ENCODE assay signal across 12 cellular contexts in genomic region chr10:28327494-28327886, GRCh38. TPM values are rescaled to one million over a fixed set of nuclear protein-coding genes. Genes with fewer than 3 reads are reported as not detected.
DNase-seq lines count a peak whose midpoint lies in the region; ATAC-seq and TF ChIP-seq lines count a peak whose summit lies in the region.
"Had no signal": no experiment of that assay in that cellular context is flagged by ENCODE, and none has a peak within 500 bp of the region (broad histone marks: within the 10 kb centered on the region; RNA-seq: fewer than 3 reads in every experiment).

No MANE protein-coding gene starts in this region.

- no peaks in the 10 kb centered on the region for H3K36me3 Mint-ChIP-seq in activated T-cell treated with anti-CD3 and anti-CD28 coated beads, Interleukin-2, amount 50 U/mL, for 72 hours (ENCODE audit: insufficient read depth in 2 of 2)
- no peaks in the 10 kb centered on the region for H3K36me3 Mint-ChIP-seq in mesothelial cell of epicardium
- no peaks in the 10 kb centered on the region for H3K36me3 Mint-ChIP-seq in activated CD4-positive, alpha-beta memory T cell treated with anti-CD3 and anti-CD28 coated beads, Interleukin-2, amount 10 ng/mL, durations not matched to agents 7 days and 5 days (ENCODE audit: low read depth)

- H3K4me1 Mint-ChIP-seq in activated T-cell treated with anti-CD3 and anti-CD28 coated beads, Interleukin-2, amount 50 U/mL, for 72 hours (ENCODE audit: low read depth) = peaks cover 69% of the 10 kb centered on the region
- H3K4me1 Mint-ChIP-seq in mesothelial cell of epicardium = peaks cover 24% of the 10 kb centered on the region
- H3K4me1 Mint-ChIP-seq in activated CD4-positive, alpha-beta memory T cell treated with anti-CD3 and anti-CD28 coated beads, Interleukin-2, amount 10 ng/mL, durations not matched to agents 7 days and 5 days = peaks cover 22% of the 10 kb centered on the region

- no peaks in the 10 kb centered on the region for H3K9me3 Mint-ChIP-seq in activated T-cell treated with anti-CD3 and anti-CD28 coated beads, Interleukin-2, amount 50 U/mL, for 72 hours
- H3K9me3 Mint-ChIP-seq in mesothelial cell of epicardium = no peaks in the 10 kb centered on the region
- no peaks in the 10 kb centered on the region for H3K9me3 Mint-ChIP-seq in activated CD4-positive, alpha-beta memory T cell treated with anti-CD3 and anti-CD28 coated beads, Interleukin-2, amount 10 ng/mL, durations not matched to agents 7 days and 5 days
- H3K9me3 Mint-ChIP-seq: T-helper 1 cell treated with Interleukin-12 subunit alpha and Interleukin-12 subunit beta and Interleukin-4 antibody, amounts not matched to agents 30 μg/mL and 1 μg/mL, for 36 hours had no signal

- intact Hi-C loops in transverse colon (cut with DNase I; ENCODE audit: low total_unique reads) (no loop called here), dorsolateral prefrontal cortex (cut with DNase I) (no loop called here)

- WGBS in transverse colon (ENCODE audit: low coverage in 1 of 2), 2 donors = 41 to 54% methylated on average over 3 of the region's 3 CpGs

- CTCF ChIA-PET in activated CD4-positive, alpha-beta memory T cell treated with anti-CD3 and anti-CD28 coated beads, Interleukin-2, amount 10 ng/mL, durations not matched to agents 7 days and 5 days (lab: Charles Lee) = interaction anchor here (0.6 to 7.6 kb wide), 5 partner anchors 15 to 139 kb away, joined by 3 to 35 read pairs (median 5); partner anchors contain the start of gene MPP7

- H3K27ac ChIP-seq in transverse colon (peak overlapping the region; percentile 54 to 88 (median 81)), dorsolateral prefrontal cortex (peak overlapping the region in 2 of 59 donors; percentile 21 to 71)

- no peaks in the 10 kb centered on the region for H3K27me3 Mint-ChIP-seq in activated T-cell treated with anti-CD3 and anti-CD28 coated beads, Interleukin-2, amount 50 U/mL, for 72 hours (ENCODE audit: low read depth)
- H3K27me3 Mint-ChIP-seq in mesothelial cell of epicardium (ENCODE audit: low read depth) = no peaks in the 10 kb centered on the region
- H3K27me3 Mint-ChIP-seq in activated CD4-positive, alpha-beta memory T cell treated with anti-CD3 and anti-CD28 coated beads, Interleukin-2, amount 10 ng/mL, durations not matched to agents 7 days and 5 days = no peaks in the 10 kb centered on the region

- H3K4me3 Mint-ChIP-seq in activated T-cell treated with anti-CD3 and anti-CD28 coated beads, Interleukin-2, amount 50 U/mL, for 72 hours = peak overlapping the region; percentile 71 to 73
- H3K4me3 Mint-ChIP-seq in mesothelial cell of epicardium = no peak overlapping the region
- H3K4me3 Mint-ChIP-seq in activated CD4-positive, alpha-beta memory T cell treated with anti-CD3 and anti-CD28 coated beads, Interleukin-2, amount 10 ng/mL, durations not matched to agents 7 days and 5 days = no peak overlapping the region
- H3K4me3 Mint-ChIP-seq: T-helper 1 cell treated with Interleukin-12 subunit alpha and Interleukin-12 subunit beta and Interleukin-4 antibody, amounts not matched to agents 30 μg/mL and 1 μg/mL, for 36 hours had no signal

- peaks cover 7 to 40% (median 22%) of the 10 kb centered on the region in 4 donors for H3K4me1 ChIP-seq in transverse colon

- H3K36me3 ChIP-seq in transverse colon = no peaks in the 10 kb centered on the region

- in situ Hi-C loops in transverse colon (cut with MboI; ENCODE audit: low pct_ligation_motif_present in 1 of 4, low pct_unique_long_range_greater_than_20kb in 1 of 4, low sequenced_read_pairs in 3 of 4) = no loop called here

- ATAC-seq in activated T-cell treated with anti-CD3 and anti-CD28 coated beads, Interleukin-2, amount 50 U/mL, for 72 hours (replicated peaks in 1 of 2) = no peak
- ATAC-seq: left colon had no signal

- no peak overlapping the region for H3K27ac Mint-ChIP-seq in activated T-cell treated with anti-CD3 and anti-CD28 coated beads, Interleukin-2, amount 50 U/mL, for 72 hours
- peak overlapping the region; percentile 25 for H3K27ac Mint-ChIP-seq in mesothelial cell of epicardium
- H3K27ac Mint-ChIP-seq in activated CD4-positive, alpha-beta memory T cell treated with anti-CD3 and anti-CD28 coated beads, Interleukin-2, amount 10 ng/mL, durations not matched to agents 7 days and 5 days = no peak overlapping the region
- H3K27ac Mint-ChIP-seq: T-helper 1 cell treated with Interleukin-12 subunit alpha and Interleukin-12 subunit beta and Interleukin-4 antibody, amounts not matched to agents 30 μg/mL and 1 μg/mL, for 36 hours had no signal

- TF ChIP-seq POLR2A in transverse colon (IDR thresholded peaks at IDR 0.05) = no peak

- H3K27me3 ChIP-seq in transverse colon (no peaks in the 10 kb centered on the region), dorsolateral prefrontal cortex (peaks cover 0 to 7% (median 0%) of the 10 kb centered on the region in 45 donors)

- TF ChIP-seq CTCF in choroid plexus epithelial cell (conservative IDR thresholded peaks at IDR 0.05; ENCODE audit: low read depth, low read length) (no peak), mesothelial cell of epicardium (IDR thresholded peaks at IDR 0.05; ENCODE audit: unreplicated experiment) (no peak), transverse colon (IDR thresholded peaks at IDR 0.05) (no peak), dorsolateral prefrontal cortex (IDR thresholded peaks at IDR 0.05 in 54 of 56, conservative IDR thresholded peaks at IDR 0.05 in 2 of 56; ENCODE audit: low read depth in 1 of 56, partially characterized antibody in 56 of 56) (no peak)

- no peak for DNase-seq in activated T-cell treated with anti-CD3 and anti-CD28 coated beads, Interleukin-2, amount 50 U/mL, for 72 hours
- DNase-seq in activated T-cell treated with anti-CD3 and anti-CD28 coated beads, Interleukin-2, amount 50 U/mL, for 48 hours = no peak
- peak; percentile 19 for DNase-seq in choroid plexus epithelial cell (ENCODE audit: low read depth)
- no peak for DNase-seq in mesothelial cell of epicardium (ENCODE audit: low spot score in 2 of 2, unreplicated experiment in 2 of 2)
- no peak for DNase-seq in transverse colon
- no peak for DNase-seq in NCI-H1694 treated with DMSO at 0.1 percent for 48 hours (lab: John Stamatoyannopoulos, UW)
- DNase-seq in activated CD4-positive, alpha-beta memory T cell treated with anti-CD3 and anti-CD28 coated beads, Interleukin-2, amount 10 ng/mL, durations not matched to agents 7 days and 5 days = no peak
- no peak for DNase-seq in dorsolateral prefrontal cortex
- DNase-seq: DND-41, NCI-H1417 treated with DMSO at 0.1 percent for 48 hours had no signal

- H3K9me3 ChIP-seq in transverse colon = no peaks in the 10 kb centered on the region

- H3K4me3 ChIP-seq in choroid plexus epithelial cell (ENCODE audit: low read depth, low read length) (no peak overlapping the region), transverse colon (no peak overlapping the region), dorsolateral prefrontal cortex (peak overlapping the region in 1 of 59 donors; percentile 30)

- POLR2A ChIA-PET in activated CD4-positive, alpha-beta memory T cell treated with anti-CD3 and anti-CD28 coated beads, Interleukin-2, amount 10 ng/mL, durations not matched to agents 7 days and 5 days (lab: Charles Lee) = no interaction called here

- TF ChIP-seq EP300 in transverse colon (IDR thresholded peaks at IDR 0.05; ENCODE audit: low read depth) = no peak

RNA-seq across cellular contexts. Expression of gene MPP7, which starts 24.6 kb away (rescaled TPM):
- 10 to 100 TPM; 16.3 to 28.1 TPM for total RNA-seq in activated T-cell treated with anti-CD3 and anti-CD28 coated beads, Interleukin-2, amount 50 U/mL, for 72 hours
- 10.6 to 12.6 TPM (median 12.4 TPM) in 3 replicates for total RNA-seq in mesothelial cell of epicardium
- total RNA-seq in transverse colon = 10 to 100 TPM; 13.1 to 44.8 (median 27.3) TPM
- 1 to 10 TPM; 4.0 to 4.3 TPM for total RNA-seq in activated CD4-positive, alpha-beta memory T cell treated with anti-CD3 and anti-CD28 coated beads, Interleukin-2, amount 10 ng/mL, durations not matched to agents 7 days and 5 days
- 10 to 100 TPM in 111 of 120 experiments, 1 to 10 TPM in 9; 6.6 to 26.4 (median 16.2) TPM for total RNA-seq in dorsolateral prefrontal cortex

Comparison
In these comparisons a context has a peak if more than half of its experiments do, and no peak if none do; other contexts are left out.
1. H3K4me3 Mint-ChIP-seq: peak in activated T-cell treated with anti-CD3 and anti-CD28 coated beads, Interleukin-2, amount 50 U/mL, for 72 hours (2 of 2); none in mesothelial cell of epicardium (single experiment) and activated CD4-positive, alpha-beta memory T cell treated with anti-CD3 and anti-CD28 coated beads, Interleukin-2, amount 10 ng/mL, durations not matched to agents 7 days and 5 days (single experiment).